In the genomic region with DNA sequence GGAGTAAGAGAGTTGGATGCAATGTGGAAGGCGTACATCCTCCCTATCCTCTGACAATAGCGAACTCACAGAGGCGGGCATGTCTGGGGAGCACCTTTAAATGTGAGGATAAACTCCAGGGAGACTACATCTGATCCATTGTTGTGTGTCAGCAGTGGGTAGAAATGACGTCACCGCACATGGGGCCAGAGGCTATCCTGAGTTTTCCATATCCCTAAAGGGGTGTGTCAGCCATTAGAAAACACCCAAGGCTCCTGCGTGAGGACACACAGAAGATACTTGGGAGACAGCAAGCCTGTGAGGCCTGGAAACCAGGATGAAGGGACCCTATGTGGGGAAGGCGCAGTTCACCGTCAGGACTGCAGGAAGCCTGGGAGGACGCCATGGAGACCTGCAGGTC, we compare ENCODE assay signal across 7 cellular contexts.
"Had no signal": no experiment of that assay in that cellular context is flagged by ENCODE, and none has a peak within 500 bp of the region (broad histone marks: within the 10 kb centered on the region; RNA-seq: fewer than 3 reads in every experiment).

No MANE protein-coding gene starts in this region.

- H3K9me3 ChIP-seq: HAP-1 had no signal

- H3K4me3 Mint-ChIP-seq: IgD-negative memory B cell had no signal

- H3K4me1 Mint-ChIP-seq: IgD-negative memory B cell had no signal

- H2AFZ ChIP-seq: GM23248 had no signal

- H3K4me1 ChIP-seq: HAP-1 had no signal

- H3K27ac Mint-ChIP-seq: IgD-negative memory B cell had no signal

- H3K36me3 Mint-ChIP-seq: IgD-negative memory B cell had no signal

- H3K36me3 ChIP-seq: HAP-1 had no signal

- ATAC-seq: HCT116 had no signal

- DNase-seq: GM23248, GOT3, H7 had no signal

- H3K27me3 Mint-ChIP-seq: IgD-negative memory B cell had no signal

- H3K27ac ChIP-seq: GM23248 had no signal

- H3K9ac ChIP-seq: GM23248 had no signal

- FAIRE-seq: HTR-8/SVneo had no signal

- H3K4me3 ChIP-seq: GM23248, HAP-1 had no signal
